In the genomic region with DNA sequence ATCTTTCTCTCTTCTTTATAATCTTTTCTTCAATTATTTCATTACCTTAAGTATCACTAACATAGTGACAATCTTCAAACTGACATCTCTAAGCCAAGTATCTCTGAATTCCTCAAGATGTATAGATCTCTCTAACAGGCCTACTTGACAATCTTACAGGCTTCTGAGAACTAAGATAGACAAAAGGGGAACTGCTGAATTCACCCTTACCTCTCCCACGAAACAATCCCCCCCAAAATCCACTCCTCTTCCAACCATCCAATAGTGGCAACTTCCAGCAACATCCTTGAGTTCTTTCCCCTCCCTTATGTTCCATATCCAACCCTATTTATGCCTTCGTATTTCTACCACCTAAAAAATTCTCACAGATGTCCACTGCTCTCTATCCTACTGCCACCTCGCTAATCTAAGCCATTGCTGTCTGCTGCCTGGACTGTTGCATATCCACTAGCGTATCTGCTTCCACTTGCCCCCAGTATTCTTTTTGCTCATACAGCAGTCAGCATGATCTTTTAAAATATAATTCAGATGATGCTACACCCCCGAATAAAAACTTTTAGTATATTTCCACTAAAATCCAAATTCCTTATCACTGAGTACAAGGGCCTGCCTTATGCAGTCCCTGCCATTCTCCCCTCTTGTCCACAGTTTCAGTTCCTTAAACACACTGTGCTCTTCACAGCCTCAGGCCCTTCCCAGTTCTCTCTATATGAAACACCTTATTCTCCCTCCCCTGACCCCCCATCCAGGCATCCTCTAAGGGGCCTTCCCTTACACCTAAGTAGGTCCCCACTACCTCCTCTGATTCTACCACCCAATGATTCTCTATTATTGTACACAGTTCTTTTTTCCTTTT, we compare ENCODE assay signal across 13 cellular contexts. TPM values are rescaled to one million over a fixed set of nuclear protein-coding genes. Genes with fewer than 3 reads are reported as not detected.
A peak's percentile ranks its signal among the peaks of the same experiment; 100 is the strongest.
DNase-seq lines count a peak whose midpoint lies in the region; ATAC-seq and TF ChIP-seq lines count a peak whose summit lies in the region.
"Had no signal": no experiment of that assay in that cellular context is flagged by ENCODE, and none has a peak within 500 bp of the region (broad histone marks: within the 10 kb centered on the region; RNA-seq: fewer than 3 reads in every experiment).

No MANE protein-coding gene starts in this region.

- no peaks in the 10 kb centered on the region for H3K9me3 Mint-ChIP-seq in GM23338
- no peaks in the 10 kb centered on the region for H3K9me3 Mint-ChIP-seq in chondrocyte (ENCODE audit: low read depth)

- H3K9me3 ChIP-seq in SJCRH30 (replicated peaks) (no peaks in the 10 kb centered on the region), gastroesophageal sphincter (no peaks in the 10 kb centered on the region)
- H3K9me3 ChIP-seq: BLaER1 treated with 17β-estradiol and CSF1 and Interleukin-3, amounts not matched to agents 10 nM and 100 nM; right lobe of liver had no signal

- H3K27ac ChIP-seq in GM23338 (ENCODE audit: low read depth) = 0 out of 2 replicates have a peak overlapping the region, but pooled peaks have one; percentile 2
- H3K27ac ChIP-seq in SJCRH30 = no peak overlapping the region
- H3K27ac ChIP-seq in gastroesophageal sphincter = no peak overlapping the region
- H3K27ac ChIP-seq: BLaER1 treated with 17β-estradiol and CSF1 and Interleukin-3, amounts not matched to agents 10 nM and 100 nM; right lobe of liver had no signal

- H3K36me3 ChIP-seq in GM23338 (ENCODE audit: insufficient read depth) (no peaks in the 10 kb centered on the region), SJCRH30 (no peaks in the 10 kb centered on the region), gastroesophageal sphincter (no peaks in the 10 kb centered on the region)
- H3K36me3 ChIP-seq: right lobe of liver had no signal

- DNase-seq in GM23338 (ENCODE audit: low spot score) = no peak
- DNase-seq in KBM-7 = peak; percentile 30
- no peak for DNase-seq in chondrocyte (ENCODE audit: low spot score)
- no peak for DNase-seq in GM20000 (ENCODE audit: low spot score)
- no peak for DNase-seq in NCI-H345 treated with DMSO at 0.1 percent for 48 hours (lab: John Stamatoyannopoulos, UW; ENCODE audit: unreplicated experiment)
- no peak for DNase-seq in SJCRH30
- DNase-seq: activated CD8-positive, alpha-beta memory T cell treated with anti-CD3 and anti-CD28 coated beads, Interleukin-2, amount 50 U/mL, for 48 hours; MM.1S; right lobe of liver; SHP77 had no signal

- peaks cover 46% of the 10 kb centered on the region for H3K4me1 Mint-ChIP-seq in GM23338
- H3K4me1 Mint-ChIP-seq in chondrocyte (ENCODE audit: low read depth) = peaks cover 27% of the 10 kb centered on the region

- H3K4me1 ChIP-seq in GM23338 (ENCODE audit: insufficient read depth) (peaks cover 51% of the 10 kb centered on the region), SJCRH30 (peaks cover 7% of the 10 kb centered on the region; the same call in 1 of the 2 replicates), gastroesophageal sphincter (peaks cover 0 to 54% (median 3%) of the 10 kb centered on the region in 3 donors)

- peaks cover 6% of the 10 kb centered on the region; the same call in 1 of the 2 replicates for H4K20me1 ChIP-seq in GM23338 (replicated peaks; ENCODE audit: insufficient read depth)

- ATAC-seq in GM18505 (IDR thresholded peaks at IDR 0.05; ENCODE audit: unreplicated experiment) = peak; percentile 66
- peak; percentile 16; the same call in 2 of the 3 replicates for ATAC-seq in GM23338
- ATAC-seq in gastroesophageal sphincter = no peak

- no peak for TF ChIP-seq EP300 in gastroesophageal sphincter (IDR thresholded peaks at IDR 0.05)

- TF ChIP-seq POLR2A in GM18505 (IDR thresholded peaks at IDR 0.05; ENCODE audit: borderline replicate concordance, extremely low read depth, insufficient read depth, insufficient read length) = no peak
- no peak for TF ChIP-seq POLR2A in gastroesophageal sphincter (IDR thresholded peaks at IDR 0.05)

- H3K27ac Mint-ChIP-seq in GM23338 (no peak overlapping the region), chondrocyte (ENCODE audit: unreplicated experiment) (peak overlapping the region; percentile 6)

- H3K36me3 Mint-ChIP-seq in GM23338 (ENCODE audit: low read depth) (no peaks in the 10 kb centered on the region), chondrocyte (ENCODE audit: low read depth) (no peaks in the 10 kb centered on the region)

- in situ Hi-C loops in KBM-7 (cut with MboI; ENCODE audit: low pct_unique_long_range_greater_than_20kb, low sequenced_read_pairs) = no loop called here

- H3F3A ChIP-seq in GM23338 (replicated peaks; ENCODE audit: low read depth) = no peaks in the 10 kb centered on the region

- H3K27me3 ChIP-seq in GM23338 (ENCODE audit: insufficient read depth) (no peaks in the 10 kb centered on the region), SJCRH30 (no peaks in the 10 kb centered on the region), gastroesophageal sphincter (no peaks in the 10 kb centered on the region)
- H3K27me3 ChIP-seq: BLaER1 treated with 17β-estradiol and CSF1 and Interleukin-3, amounts not matched to agents 10 nM and 100 nM; right lobe of liver had no signal

- 93 to 100% methylated on average over 4 to 5 of the region's 5 CpGs for WGBS in gastroesophageal sphincter (ENCODE audit: low coverage in 1 of 2), 2 donors

- TF ChIP-seq CTCF in GM23338 (conservative IDR thresholded peaks at IDR 0.05; ENCODE audit: low read depth in 2 of 2) (no peak), chondrocyte (IDR thresholded peaks at IDR 0.05) (no peak), GM20000 (IDR thresholded peaks at IDR 0.05; ENCODE audit: extremely low read depth, missing control alignments) (no peak), gastroesophageal sphincter (IDR thresholded peaks at IDR 0.05) (no peak)

- no peak overlapping the region for H2AFZ ChIP-seq in GM23338

- no peak overlapping the region; the same call in 2 of the 3 replicates for H3K4me3 Mint-ChIP-seq in GM23338
- H3K4me3 Mint-ChIP-seq in chondrocyte (ENCODE audit: unreplicated experiment) = no peak overlapping the region

- H3K9me2 ChIP-seq in GM23338 (ENCODE audit: insufficient read depth) = no peaks in the 10 kb centered on the region

- H3K4me2 ChIP-seq in GM23338 = no peak overlapping the region

- H3K27me3 Mint-ChIP-seq in GM23338 (ENCODE audit: insufficient read depth, low read depth, poor library complexity) (peaks cover 3% of the 10 kb centered on the region), chondrocyte (ENCODE audit: low read depth) (no peaks in the 10 kb centered on the region)

- H3K79me2 ChIP-seq in GM23338 (replicated peaks; ENCODE audit: insufficient read depth) = peaks cover 98% of the 10 kb centered on the region

- H3K4me3 ChIP-seq in GM23338 (no peak overlapping the region), SJCRH30 (no peak overlapping the region), gastroesophageal sphincter (no peak overlapping the region)
- H3K4me3 ChIP-seq: BLaER1 treated with 17β-estradiol and CSF1 and Interleukin-3, amounts not matched to agents 10 nM and 100 nM; right lobe of liver had no signal

TF ChIP-seq in GM23338, 12 proteins besides CTCF, POLR2A, EP300 and RAD21:
- no peak for TF ChIP-seq EZH2 (IDR thresholded peaks at IDR 0.05; ENCODE audit: low read depth, unreplicated experiment)
- no peak for TF ChIP-seq POLR2AphosphoS5 (IDR thresholded peaks at IDR 0.05; ENCODE audit: low read depth)
- TF ChIP-seq ZNF114 (CRISPR knock-in tag; IDR thresholded peaks at IDR 0.05) = no peak

RNA-seq across cellular contexts. Expression of a gene that starts 8.0 kb away (rescaled TPM):
- 60.0 and 65.7 TPM in 2 replicates for total RNA-seq in GM23338 (2014; rRNA removed; shearing (Covaris generic))
- 41.1 and 46.0 TPM in 2 replicates for polyA plus RNA-seq in GM23338 (2016; fragmentation: Nextera tagmentation; extraction: Ambion mirVana)
- total RNA-seq in chondrocyte (24.5 to 26.5 TPM (median 25.8 TPM) in 3 replicates), gastroesophageal sphincter (10 to 100 TPM; 26.7 to 42.6 (median 29.3) TPM)
- total RNA-seq in SJCRH30 (2014; rRNA removed; shearing (Covaris generic)) = 65.7 and 66.7 TPM in 2 replicates

RNA-seq across cellular contexts. Expression of a gene that starts 48.5 kb away (rescaled TPM):
- total RNA-seq in GM23338 (2014; rRNA removed; shearing (Covaris generic)) = 134 and 160 TPM in 2 replicates
- polyA plus RNA-seq in GM23338 (2016; fragmentation: Nextera tagmentation; extraction: Ambion mirVana) = 502 and 516 TPM in 2 replicates
- total RNA-seq in chondrocyte (10.4 to 20.2 TPM (median 17.2 TPM) in 3 replicates), gastroesophageal sphincter (10 to 100 TPM in 1 of 4 donors, 1 to 10 TPM in 2, under 1 TPM in 1; 0.78 to 11.9 (median 8.4) TPM)
- 55.0 and 56.2 TPM in 2 replicates for total RNA-seq in SJCRH30 (2014; rRNA removed; shearing (Covaris generic))
